In genomic region chr7:100429637-100430449, GRCh38 we compare ENCODE assay signal across 8 cellular contexts. TPM values are rescaled to one million over a fixed set of nuclear protein-coding genes. Genes with fewer than 3 reads are reported as not detected.
DNase-seq lines count a peak whose midpoint lies in the region; ATAC-seq, FAIRE-seq and TF ChIP-seq lines count a peak whose summit lies in the region.

Gene MEPCE, plus strand, starts transcription at chr7:100429831. Its CDS starts 188 bp downstream, at chr7:100430019.

- H3K36me3 ChIP-seq in WERI-Rb-1, result peaks cover 48% of the 10 kb centered on the region
- H3K36me3 ChIP-seq in skeletal muscle satellite cell (ENCODE audit: insufficient read depth, low read length), result peaks cover 44% of the 10 kb centered on the region

- H3K27me3 ChIP-seq in WERI-Rb-1 (ENCODE audit: insufficient read depth, low read depth, severe bottlenecking), result no peaks in the 10 kb centered on the region
- no peaks in the 10 kb centered on the region for H3K27me3 ChIP-seq in skeletal muscle satellite cell (ENCODE audit: control insufficient read depth, insufficient read depth, low read length)

- H3K9me3 ChIP-seq in A549 (peaks cover 5% of the 10 kb centered on the region; the same call in 1 of the 3 replicates), WERI-Rb-1 (ENCODE audit: severe bottlenecking) (no peaks in the 10 kb centered on the region), iPS-18c (ENCODE audit: control insufficient read depth, insufficient read depth, low read length) (peaks cover 5% of the 10 kb centered on the region), skeletal muscle satellite cell (replicated peaks; ENCODE audit: low read length) (no peaks in the 10 kb centered on the region)

- peak within 1 kb of the TSS; percentile 99 for H3K9ac ChIP-seq in skeletal muscle satellite cell (ENCODE audit: low read depth, low read length)

- WGBS in A549 (ENCODE audit: missing lambda C conversion rate), result 1% methylated on average over 29 of the region's 94 CpGs

- no peak for TF ChIP-seq EP300 in A549 (IDR thresholded peaks at IDR 0.05)

- CTCF ChIA-PET in A549 (lab: Yijun Ruan, JAX), result interaction anchor here (0.8 to 1.8 kb wide), 4 partner anchors 20 to 135 kb away, joined by 3 to 7 read pairs (median 3); no protein-coding TSS in a partner anchor

- TF ChIP-seq POLR2A in A549 (IDR thresholded peaks at IDR 0.05; ENCODE audit: low read length), result peak; percentile 36; the same call in 1 of the 2 replicates

- POLR2A ChIA-PET in A549 (lab: Yijun Ruan, JAX), result interaction anchor here (0.5 to 2.8 kb wide), 34 partner anchors 7 to 1539 kb away, joined by 3 to 23 read pairs (median 6); partner anchors contain the start of genes AGFG2, BUD31, FBXO24 and GPC2

- H3K4me1 ChIP-seq in A549, result peaks cover 31% of the 10 kb centered on the region
- H3K4me1 ChIP-seq in skeletal muscle satellite cell (ENCODE audit: control insufficient read depth, insufficient read depth, low read length), result peaks cover 32% of the 10 kb centered on the region

- in situ Hi-C loops in T47D (cut with HindIII; ENCODE audit: low pct_unique_long_range_greater_than_20kb, low sequenced_read_pairs), result no loop called here

- H3K27ac ChIP-seq in A549 (peak within 1 kb of the TSS; percentile 93 to 100), WERI-Rb-1 (peak within 1 kb of the TSS; percentile 98)

- TF ChIP-seq CTCF in A549 (IDR thresholded peaks at IDR 0.05) (no peak), WERI-Rb-1 (IDR thresholded peaks at IDR 0.05; ENCODE audit: low read depth, low read length) (no peak)

- no peak for FAIRE-seq in A549 (lab: Jason Lieb, UNC)

- ATAC-seq in A549 (peak; percentile 42 to 77), GM18870 (IDR thresholded peaks at IDR 0.05; ENCODE audit: unreplicated experiment) (peak; percentile 27), HG03108 (IDR thresholded peaks at IDR 0.05; ENCODE audit: unreplicated experiment) (peak; percentile 35)

- DNase-seq in A549 (ENCODE audit: low read depth in 1 of 2, low spot score in 1 of 2) (peak; percentile 97 to 99), NCI-H2227 (lab: John Stamatoyannopoulos, UW; ENCODE audit: unreplicated experiment) (peak; percentile 99), WERI-Rb-1 (peak; percentile 97), T47D (ENCODE audit: low read depth in 1 of 2, low spot score in 1 of 2) (peak; percentile 93)

- peak within 1 kb of the TSS; percentile 86 for H3K4me3 ChIP-seq in A549
- peak within 1 kb of the TSS; percentile 80 for H3K4me3 ChIP-seq in WERI-Rb-1 (ENCODE audit: low read depth, low read length)
- peak within 1 kb of the TSS; percentile 71 for H3K4me3 ChIP-seq in iPS-18c (ENCODE audit: insufficient read depth, low read depth, low read length)
- H3K4me3 ChIP-seq in skeletal muscle satellite cell (ENCODE audit: low read length), result peak within 1 kb of the TSS; percentile 90

- H3K4me2 ChIP-seq in A549 (peak within 1 kb of the TSS; percentile 88), skeletal muscle satellite cell (ENCODE audit: low read length) (peak within 1 kb of the TSS; percentile 98)

- no peak for TF ChIP-seq RAD21 in A549 (conservative IDR thresholded peaks at IDR 0.05 in 1 of 2, IDR thresholded peaks at IDR 0.05 in 1 of 2)

TF ChIP-seq in A549, 52 proteins besides CTCF, POLR2A, EP300 and RAD21 (continues in another document):
- TF ChIP-seq FOSL2 (IDR thresholded peaks at IDR 0.05), result no peak
- TF ChIP-seq FOSL2 (CRISPR knock-in tag; IDR thresholded peaks at IDR 0.05), result no peak
- TF ChIP-seq ZNF302 (CRISPR knock-in tag; IDR thresholded peaks at IDR 0.05), result no peak
- TF ChIP-seq NFE2L2 (conservative IDR thresholded peaks at IDR 0.05; ENCODE audit: low read length), result no peak
- TF ChIP-seq JUNB (IDR thresholded peaks at IDR 0.05), result no peak
- TF ChIP-seq PBX3 (IDR thresholded peaks at IDR 0.05), result no peak; the same call in 1 of the 2 replicates
- no peak for TF ChIP-seq CBX8 (IDR thresholded peaks at IDR 0.05)
- no peak for TF ChIP-seq FOXS1 (CRISPR knock-in tag; IDR thresholded peaks at IDR 0.05)
- no peak for TF ChIP-seq CEBPB (IDR thresholded peaks at IDR 0.05)
- TF ChIP-seq ATOH8 (CRISPR knock-in tag; IDR thresholded peaks at IDR 0.05; ENCODE audit: low read depth), result no peak
- TF ChIP-seq SMC3 (IDR thresholded peaks at IDR 0.05), result no peak
- no peak for TF ChIP-seq RFX5 (IDR thresholded peaks at IDR 0.05)
- no peak for TF ChIP-seq KDM5A (IDR thresholded peaks at IDR 0.05)
- TF ChIP-seq HDAC2 (IDR thresholded peaks at IDR 0.05), result no peak
- TF ChIP-seq KDM1A (IDR thresholded peaks at IDR 0.05; ENCODE audit: low read depth), result no peak
- no peak for TF ChIP-seq HES2 (IDR thresholded peaks at IDR 0.05)
- TF ChIP-seq GATA3 (IDR thresholded peaks at IDR 0.05; ENCODE audit: borderline replicate concordance), result no peak
- no peak for TF ChIP-seq MAZ (IDR thresholded peaks at IDR 0.05; ENCODE audit: borderline replicate concordance, low read depth, low read length)
- TF ChIP-seq CHD2 (IDR thresholded peaks at IDR 0.05; ENCODE audit: low read length, partially characterized antibody), result peak; percentile 83
- TF ChIP-seq USF2 (IDR thresholded peaks at IDR 0.05), result no peak
- no peak for TF ChIP-seq HEYL (CRISPR knock-in tag; IDR thresholded peaks at IDR 0.05)
- TF ChIP-seq ELK1 (IDR thresholded peaks at IDR 0.05; ENCODE audit: low read depth, low read length), result no peak
- TF ChIP-seq POLR2AphosphoS2 (conservative IDR thresholded peaks at IDR 0.05; ENCODE audit: low read length), result no peak
- no peak for TF ChIP-seq NR3C1 (IDR thresholded peaks at IDR 0.05)
- no peak for TF ChIP-seq ZSCAN20 (CRISPR knock-in tag; IDR thresholded peaks at IDR 0.05)
- TF ChIP-seq CHD4 (IDR thresholded peaks at IDR 0.05; ENCODE audit: borderline replicate concordance), result no peak
- no peak for TF ChIP-seq ESRRA (IDR thresholded peaks at IDR 0.05; ENCODE audit: borderline replicate concordance, low read length)

RNA-seq across cellular contexts. Expression of gene MEPCE, which starts in this region (rescaled TPM):
- polyA plus RNA-seq in A549 (2011; rRNA removed), result 10.0 and 13.1 TPM in 2 replicates
- 19.7 and 25.3 TPM in 2 replicates for polyA plus RNA-seq in A549 (2012; cell fraction: cytosol; rRNA removed)
- 30.0 and 34.0 TPM in 2 replicates for polyA plus RNA-seq in A549 (2012; cell fraction: nucleus; rRNA removed)
- 36.7 to 38.4 TPM (median 38.2 TPM) in 3 replicates for polyA plus RNA-seq in A549 (2017; fragmentation: RNase III; extraction: RNeasy Plus Mini Kit Qiagen cat#74134 plus additional on column Dnase treatment)
- 22.3 and 25.4 TPM in 2 replicates for polyA minus RNA-seq in A549 (2011; rRNA and poly(A)+ RNA removed)
- total RNA-seq in skeletal muscle satellite cell (2012; rRNA removed), result 26.6 and 40.6 TPM in 2 replicates

Comparison
In these comparisons a context has a peak if more than half of its experiments do, and no peak if none do; other contexts are left out.
1. Peak in every context shown above with its lines: DNase-seq, ATAC-seq, H3K4me3 ChIP-seq and H3K27ac ChIP-seq.